In the genomic region with DNA sequence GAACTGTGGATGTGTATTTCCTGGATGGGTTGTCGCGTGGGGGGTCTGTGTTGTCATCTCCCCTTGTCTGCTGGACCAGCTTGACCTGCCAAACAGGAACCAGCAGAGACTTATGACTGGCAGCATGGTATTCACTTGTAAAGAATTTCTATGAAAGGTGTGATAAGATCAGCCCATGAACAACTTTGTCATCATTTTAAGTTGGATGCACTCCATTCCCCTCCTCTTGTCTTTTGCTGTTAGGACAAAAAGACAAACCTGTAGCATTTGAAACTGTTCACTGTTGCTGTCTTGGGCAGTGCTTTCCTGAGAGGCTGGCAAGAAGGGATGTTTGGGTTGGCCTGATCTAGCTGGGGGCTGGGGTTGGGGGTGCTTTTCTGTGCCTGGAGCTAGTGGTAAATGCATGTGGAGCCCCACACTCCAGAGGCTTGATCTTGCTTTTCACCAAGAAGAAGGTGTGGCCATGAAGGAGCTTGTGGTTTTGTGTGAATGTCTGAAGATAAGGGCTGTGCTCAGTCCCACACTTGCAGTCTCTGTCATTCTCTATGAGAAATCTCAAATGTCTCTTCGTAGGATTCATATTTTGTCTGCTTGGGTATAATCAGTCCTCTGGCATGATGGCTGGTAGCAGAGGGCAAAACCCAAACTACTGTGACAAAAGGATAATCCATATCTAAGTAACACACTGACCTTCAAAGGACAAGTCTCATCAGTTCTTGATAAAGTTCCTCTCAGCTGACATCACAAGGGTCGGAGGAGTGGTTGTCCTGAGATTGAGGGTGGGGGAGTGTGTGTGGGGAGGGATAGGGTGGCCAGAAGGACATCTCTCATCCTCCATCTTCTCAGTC, we compare ENCODE assay signal across 14 cellular contexts. TPM values are rescaled to one million over a fixed set of nuclear protein-coding genes. Genes with fewer than 3 reads are reported as not detected.
DNase-seq lines count a peak whose midpoint lies in the region; ATAC-seq, FAIRE-seq and TF ChIP-seq lines count a peak whose summit lies in the region.
"Had no signal": no experiment of that assay in that cellular context is flagged by ENCODE, and none has a peak within 500 bp of the region (broad histone marks: within the 10 kb centered on the region; RNA-seq: fewer than 3 reads in every experiment).

No MANE protein-coding gene starts in this region.

- no peak overlapping the region for H3K4me2 ChIP-seq in HepG2 (ENCODE audit: low read depth, low read length)

- peak overlapping the region; percentile 76 for H3K27ac Mint-ChIP-seq in activated CD8-positive, alpha-beta T cell treated with anti-CD3 and anti-CD28 coated beads, Interleukin-2, amount 10 ng/mL, durations not matched to agents 7 days and 5 days
- H3K27ac Mint-ChIP-seq in activated CD8-positive, alpha-beta T cell treated with anti-CD3 and anti-CD28 coated beads for 36 hours = no peak overlapping the region
- peak overlapping the region; percentile 93 for H3K27ac Mint-ChIP-seq in T-helper 2 cell treated with Interferon-gamma antibody and Interleukin-4, amounts not matched to agents 5 μg/mL and 100 μg/mL, for 36 hours
- H3K27ac Mint-ChIP-seq in type B pancreatic cell = peak overlapping the region; percentile 95

- no peaks in the 10 kb centered on the region for H3K9me3 ChIP-seq in HepG2 (ENCODE audit: low read length)
- H3K9me3 ChIP-seq: heart left ventricle, tibial artery had no signal

- H4K20me1 ChIP-seq in HepG2 (ENCODE audit: insufficient read depth, low read length) = no peaks in the 10 kb centered on the region

- FAIRE-seq in HepG2 (lab: Jason Lieb, UNC) = no peak

- no peaks in the 10 kb centered on the region for H3K4me1 ChIP-seq in HepG2 (ENCODE audit: insufficient read depth, low read length)
- H3K4me1 ChIP-seq: tibial artery had no signal

- TF ChIP-seq EP300 in HepG2 (IDR thresholded peaks at IDR 0.05; ENCODE audit: low read depth in 2 of 2, low read length in 2 of 2) = no peak
- no peak for TF ChIP-seq EP300 in HepG2 (CRISPR knock-in tag; IDR thresholded peaks at IDR 0.05; ENCODE audit: borderline replicate concordance)

- H3K9ac ChIP-seq in HepG2 (ENCODE audit: insufficient read depth, low read depth, low read length) = no peak overlapping the region

- in situ Hi-C loops in HepG2 (cut with HindIII; ENCODE audit: extremely low pct_ligation_motif_present, low pct_unique_long_range_greater_than_20kb) = no loop called here

- peaks cover 63% of the 10 kb centered on the region for H3K36me3 Mint-ChIP-seq in activated CD8-positive, alpha-beta T cell treated with anti-CD3 and anti-CD28 coated beads, Interleukin-2, amount 10 ng/mL, durations not matched to agents 7 days and 5 days (ENCODE audit: low read depth)
- H3K36me3 Mint-ChIP-seq in activated CD8-positive, alpha-beta T cell treated with anti-CD3 and anti-CD28 coated beads for 36 hours (ENCODE audit: low read depth) = peaks cover 15% of the 10 kb centered on the region
- H3K36me3 Mint-ChIP-seq in T-helper 2 cell treated with Interferon-gamma antibody and Interleukin-4, amounts not matched to agents 5 μg/mL and 100 μg/mL, for 36 hours (ENCODE audit: low read depth) = peaks cover 63% of the 10 kb centered on the region
- peaks cover 38% of the 10 kb centered on the region for H3K36me3 Mint-ChIP-seq in type B pancreatic cell

- no peaks in the 10 kb centered on the region for H3K27me3 ChIP-seq in HepG2 (ENCODE audit: control insufficient read depth in 1 of 2, insufficient read depth in 2 of 2, low read length in 2 of 2)
- H3K27me3 ChIP-seq: heart left ventricle, tibial artery had no signal

- H3K27me3 Mint-ChIP-seq in activated CD8-positive, alpha-beta T cell treated with anti-CD3 and anti-CD28 coated beads, Interleukin-2, amount 10 ng/mL, durations not matched to agents 7 days and 5 days (ENCODE audit: low read depth) = no peaks in the 10 kb centered on the region
- H3K27me3 Mint-ChIP-seq in activated CD8-positive, alpha-beta T cell treated with anti-CD3 and anti-CD28 coated beads for 36 hours = no peaks in the 10 kb centered on the region
- no peaks in the 10 kb centered on the region for H3K27me3 Mint-ChIP-seq in T-helper 2 cell treated with Interferon-gamma antibody and Interleukin-4, amounts not matched to agents 5 μg/mL and 100 μg/mL, for 36 hours (ENCODE audit: low read depth)
- H3K27me3 Mint-ChIP-seq in type B pancreatic cell = no peaks in the 10 kb centered on the region
- H3K27me3 Mint-ChIP-seq: brain, naive B cell had no signal

- ATAC-seq in activated CD8-positive, alpha-beta T cell treated with anti-CD3 and anti-CD28 coated beads, Interleukin-2, amount 10 ng/mL, durations not matched to agents 7 days and 5 days = peak; percentile 49
- ATAC-seq in activated CD8-positive, alpha-beta T cell treated with anti-CD3 and anti-CD28 coated beads for 36 hours = no peak
- ATAC-seq in esophagus mucosa = peak; percentile 84
- ATAC-seq in HepG2 = no peak
- ATAC-seq in GM18907 (IDR thresholded peaks at IDR 0.05; ENCODE audit: unreplicated experiment) = no peak
- no peak for ATAC-seq in GM21515 (IDR thresholded peaks at IDR 0.05; ENCODE audit: unreplicated experiment)

- CTCF ChIA-PET in activated CD8-positive, alpha-beta T cell treated with anti-CD3 and anti-CD28 coated beads, Interleukin-2, amount 10 ng/mL, durations not matched to agents 7 days and 5 days (lab: Charles Lee) = interaction anchor here (1.0 to 6.7 kb wide), 5 partner anchors 8 to 117 kb away, joined by 3 to 38 read pairs (median 6); no protein-coding TSS in a partner anchor
- CTCF ChIA-PET in activated CD8-positive, alpha-beta T cell treated with anti-CD3 and anti-CD28 coated beads for 36 hours (lab: Charles Lee) = interaction anchor here (0.5 to 3.1 kb wide), 5 partner anchors 12 to 117 kb away, joined by 3 to 14 read pairs (median 5); no protein-coding TSS in a partner anchor
- CTCF ChIA-PET in HepG2 (lab: Yijun Ruan, JAX; ENCODE audit: low intra/inter-chr PET ratio, low total read pairs) = no interaction called here

- H3K4me3 ChIP-seq in HepG2 (replicated peaks in 1 of 3; ENCODE audit: insufficient read depth in 1 of 3, low read depth in 2 of 3, low read length in 3 of 3) = no peak overlapping the region
- H3K4me3 ChIP-seq: heart left ventricle, tibial artery had no signal

- DNase-seq in activated CD8-positive, alpha-beta T cell treated with anti-CD3 and anti-CD28 coated beads, Interleukin-2, amount 10 ng/mL, durations not matched to agents 7 days and 5 days = no peak
- DNase-seq in activated CD8-positive, alpha-beta T cell treated with anti-CD3 and anti-CD28 coated beads for 36 hours = no peak
- DNase-seq in T-helper 2 cell treated with Interferon-gamma antibody and Interleukin-4, amounts not matched to agents 5 μg/mL and 100 μg/mL, for 36 hours (ENCODE audit: low spot score) = peak; percentile 40
- DNase-seq in type B pancreatic cell (ENCODE audit: extremely low spot score, unreplicated experiment) (no peak), HepG2 (ENCODE audit: low spot score) (no peak)
- DNase-seq: activated CD4-positive, alpha-beta T cell treated with anti-CD3 and anti-CD28 coated beads, Interleukin-2, amount 50 U/mL, for 48 hours; naive B cell; NCI-H1092; tibial artery had no signal

- no peak overlapping the region for H2AFZ ChIP-seq in HepG2 (ENCODE audit: low read length)

- no peak for TF ChIP-seq CTCF in activated CD8-positive, alpha-beta T cell treated with anti-CD3 and anti-CD28 coated beads for 36 hours (IDR thresholded peaks at IDR 0.05)
- TF ChIP-seq CTCF in type B pancreatic cell (conservative IDR thresholded peaks at IDR 0.05) (no peak), HepG2 (CRISPR knock-in tag; IDR thresholded peaks at IDR 0.05) (no peak)

- H3K36me3 ChIP-seq in HepG2 (replicated peaks in 1 of 2; ENCODE audit: control insufficient read depth in 1 of 2, insufficient read depth in 2 of 2, low read length in 2 of 2) = peaks cover 9 to 50% of the 10 kb centered on the region in 2 experiments; a peak in 4 of 5 replicates

- H3K4me3 Mint-ChIP-seq in activated CD8-positive, alpha-beta T cell treated with anti-CD3 and anti-CD28 coated beads, Interleukin-2, amount 10 ng/mL, durations not matched to agents 7 days and 5 days = no peak overlapping the region
- H3K4me3 Mint-ChIP-seq in activated CD8-positive, alpha-beta T cell treated with anti-CD3 and anti-CD28 coated beads for 36 hours = no peak overlapping the region
- peak overlapping the region; percentile 77 for H3K4me3 Mint-ChIP-seq in T-helper 2 cell treated with Interferon-gamma antibody and Interleukin-4, amounts not matched to agents 5 μg/mL and 100 μg/mL, for 36 hours
- peak overlapping the region; percentile 72 for H3K4me3 Mint-ChIP-seq in type B pancreatic cell
- H3K4me3 Mint-ChIP-seq: brain, naive B cell had no signal

- no peak for TF ChIP-seq POLR2A in HepG2 (IDR thresholded peaks at IDR 0.05; ENCODE audit: insufficient read depth in 1 of 2, low read depth in 2 of 2, low read length in 2 of 2)

- intact Hi-C loops in activated CD8-positive, alpha-beta T cell treated with anti-CD3 and anti-CD28 coated beads for 36 hours (cut with micrococcal nuclease) = no loop called here
- intact Hi-C loops in HepG2 (cut with micrococcal nuclease; ENCODE audit: unreplicated experiment) = no loop called here

- no TSS peak for BruUV-seq in HepG2 (replicated peaks; lab: Mats Ljungman, UMichigan)

- POLR2A ChIA-PET in activated CD8-positive, alpha-beta T cell treated with anti-CD3 and anti-CD28 coated beads, Interleukin-2, amount 10 ng/mL, durations not matched to agents 7 days and 5 days (lab: Charles Lee) = interaction anchor here (0.5 kb wide), 1 partner anchor 148 kb away, joined by 3 read pairs; no protein-coding TSS in a partner anchor
- POLR2A ChIA-PET in activated CD8-positive, alpha-beta T cell treated with anti-CD3 and anti-CD28 coated beads for 36 hours (lab: Charles Lee) = interaction anchor here (1.1 kb wide), 1 partner anchor 10 kb away, joined by 3 read pairs; no protein-coding TSS in a partner anchor
- POLR2A ChIA-PET in HepG2 (lab: Yijun Ruan, JAX) = no interaction called here

- no peak for TF ChIP-seq RAD21 in HepG2 (CRISPR knock-in tag; IDR thresholded peaks at IDR 0.05)

- H3K27ac ChIP-seq in HepG2 (ENCODE audit: extremely low read length, insufficient read depth, low read length) = no peak overlapping the region
- H3K27ac ChIP-seq: tibial artery had no signal

- H3K79me2 ChIP-seq in HepG2 (ENCODE audit: insufficient read depth, low read length) = no peaks in the 10 kb centered on the region

- H3K4me1 Mint-ChIP-seq in activated CD8-positive, alpha-beta T cell treated with anti-CD3 and anti-CD28 coated beads, Interleukin-2, amount 10 ng/mL, durations not matched to agents 7 days and 5 days (ENCODE audit: low read depth) = peaks cover 53% of the 10 kb centered on the region
- peaks cover 12% of the 10 kb centered on the region for H3K4me1 Mint-ChIP-seq in activated CD8-positive, alpha-beta T cell treated with anti-CD3 and anti-CD28 coated beads for 36 hours (ENCODE audit: low read depth)
- peaks cover 68% of the 10 kb centered on the region for H3K4me1 Mint-ChIP-seq in T-helper 2 cell treated with Interferon-gamma antibody and Interleukin-4, amounts not matched to agents 5 μg/mL and 100 μg/mL, for 36 hours (ENCODE audit: low read depth)
- H3K4me1 Mint-ChIP-seq in type B pancreatic cell (ENCODE audit: unreplicated experiment) = peaks cover 35% of the 10 kb centered on the region

- H3K9me3 Mint-ChIP-seq in activated CD8-positive, alpha-beta T cell treated with anti-CD3 and anti-CD28 coated beads, Interleukin-2, amount 10 ng/mL, durations not matched to agents 7 days and 5 days (ENCODE audit: insufficient read depth) = no peaks in the 10 kb centered on the region
- H3K9me3 Mint-ChIP-seq in activated CD8-positive, alpha-beta T cell treated with anti-CD3 and anti-CD28 coated beads for 36 hours = no peaks in the 10 kb centered on the region
- H3K9me3 Mint-ChIP-seq in T-helper 2 cell treated with Interferon-gamma antibody and Interleukin-4, amounts not matched to agents 5 μg/mL and 100 μg/mL, for 36 hours = no peaks in the 10 kb centered on the region
- no peaks in the 10 kb centered on the region for H3K9me3 Mint-ChIP-seq in type B pancreatic cell
- H3K9me3 Mint-ChIP-seq: naive B cell had no signal

- WGBS in HepG2 (ENCODE audit: low lambda C conversion rate) = 96% methylated on average over 4 of the region's 4 CpGs

RNA-seq across cellular contexts. Expression of gene RALB, which starts 39.0 kb away (rescaled TPM):
- total RNA-seq in activated CD8-positive, alpha-beta T cell treated with anti-CD3 and anti-CD28 coated beads, Interleukin-2, amount 10 ng/mL, durations not matched to agents 7 days and 5 days = 10 to 100 TPM; 39.4 to 45.4 TPM
- 10 to 100 TPM; 16.7 to 17.6 TPM for total RNA-seq in activated CD8-positive, alpha-beta T cell treated with anti-CD3 and anti-CD28 coated beads for 36 hours
- total RNA-seq in esophagus mucosa = 81.2 TPM
- total RNA-seq in type B pancreatic cell (ENCODE audit: low replicate concordance) = 40.4 and 48.1 TPM in 2 replicates
- total RNA-seq in HepG2 (2016; rRNA removed; fragmentation: Illumina TruSeq; extraction: Trizol) = 43.2 and 65.4 TPM in 2 replicates
- total RNA-seq in HepG2 (2016; cell fraction: cytosol; rRNA removed; fragmentation: Illumina TruSeq; extraction: Trizol; ENCODE audit: low read depth) = 14.7 and 15.0 TPM in 2 replicates
- total RNA-seq in HepG2 (2016; cell fraction: insoluble cytoplasmic fraction; rRNA removed; fragmentation: Illumina TruSeq; extraction: Trizol) = 46.9 and 63.2 TPM in 2 replicates
- 40.6 and 40.7 TPM in 2 replicates for total RNA-seq in HepG2 (2016; cell fraction: membrane; rRNA removed; fragmentation: Illumina TruSeq; extraction: Trizol)
- 18.9 and 20.9 TPM in 2 replicates for total RNA-seq in HepG2 (2016; cell fraction: nucleus; rRNA removed; fragmentation: Illumina TruSeq; extraction: Trizol)
- 28.5 and 37.8 TPM in 2 replicates for polyA plus RNA-seq in HepG2 (2011; rRNA removed)
- polyA plus RNA-seq in HepG2 (2011; cell fraction: cytosol; rRNA removed) = 27.1 and 34.7 TPM in 2 replicates
- 7.9 and 9.7 TPM in 2 replicates for polyA plus RNA-seq in HepG2 (2011; cell fraction: nucleus; rRNA removed)
- polyA plus RNA-seq in HepG2 (2012) = 25.9 and 28.9 TPM in 2 replicates
- 17.5 and 21.3 TPM in 2 replicates for polyA plus RNA-seq in HepG2 (2016; cell fraction: cytosol; fragmentation: Illumina TruSeq; extraction: Trizol; ENCODE audit: low read depth)
- polyA plus RNA-seq in HepG2 (2016; cell fraction: insoluble cytoplasmic fraction; fragmentation: Illumina TruSeq; extraction: Trizol; ENCODE audit: low read depth) = 77.8 and 83.3 TPM in 2 replicates
- polyA plus RNA-seq in HepG2 (2016; cell fraction: membrane; fragmentation: Illumina TruSeq; extraction: Trizol; ENCODE audit: low read depth) = 40.5 and 41.2 TPM in 2 replicates
- 29.6 and 37.1 TPM in 2 replicates for polyA plus RNA-seq in HepG2 (2016; cell fraction: nucleus; fragmentation: Illumina TruSeq; extraction: Trizol; ENCODE audit: insufficient read depth, low read depth)
- polyA minus RNA-seq in HepG2 (2011; rRNA and poly(A)+ RNA removed; ENCODE audit: low replicate concordance) = 7.6 and 34.5 TPM in 2 replicates
- 18.2 and 26.6 TPM in 2 replicates for polyA minus RNA-seq in HepG2 (2011; cell fraction: cytosol; rRNA and poly(A)+ RNA removed)
- polyA minus RNA-seq in HepG2 (2011; cell fraction: nucleus; rRNA and poly(A)+ RNA removed) = 11.1 and 12.7 TPM in 2 replicates

RNA-seq across cellular contexts. Expression of gene INHBB, which starts 54.2 kb away (rescaled TPM):
- total RNA-seq in activated CD8-positive, alpha-beta T cell treated with anti-CD3 and anti-CD28 coated beads, Interleukin-2, amount 10 ng/mL, durations not matched to agents 7 days and 5 days = not detected
- not detected for total RNA-seq in activated CD8-positive, alpha-beta T cell treated with anti-CD3 and anti-CD28 coated beads for 36 hours
- total RNA-seq in esophagus mucosa = 0.72 TPM
- total RNA-seq in type B pancreatic cell (ENCODE audit: low replicate concordance) = 4.9 and 7.5 TPM in 2 replicates
- total RNA-seq in HepG2 (2016; rRNA removed; fragmentation: Illumina TruSeq; extraction: Trizol) = 0.17 and 0.20 TPM in 2 replicates
- total RNA-seq in HepG2 (2016; cell fraction: cytosol; rRNA removed; fragmentation: Illumina TruSeq; extraction: Trizol; ENCODE audit: low read depth) = not detected in 2 replicates
- total RNA-seq in HepG2 (2016; cell fraction: insoluble cytoplasmic fraction; rRNA removed; fragmentation: Illumina TruSeq; extraction: Trizol) = 0.09 and 0.19 TPM in 2 replicates
- total RNA-seq in HepG2 (2016; cell fraction: membrane; rRNA removed; fragmentation: Illumina TruSeq; extraction: Trizol) = 0.09 and 0.10 TPM in 2 replicates
- total RNA-seq in HepG2 (2016; cell fraction: nucleus; rRNA removed; fragmentation: Illumina TruSeq; extraction: Trizol) = 0.40 and 0.47 TPM in 2 replicates
- 1.7 and 2.4 TPM in 2 replicates for polyA plus RNA-seq in HepG2 (2011; rRNA removed)
- 2.2 and 2.3 TPM in 2 replicates for polyA plus RNA-seq in HepG2 (2011; cell fraction: cytosol; rRNA removed)
- polyA plus RNA-seq in HepG2 (2011; cell fraction: nucleus; rRNA removed) = 2.0 and 2.4 TPM in 2 replicates
- polyA plus RNA-seq in HepG2 (2012) = 0.34 and 0.88 TPM in 2 replicates
- 0.05 TPM in 1 of 2 replicates, not detected in the other for polyA plus RNA-seq in HepG2 (2016; cell fraction: cytosol; fragmentation: Illumina TruSeq; extraction: Trizol; ENCODE audit: low read depth)
- polyA plus RNA-seq in HepG2 (2016; cell fraction: insoluble cytoplasmic fraction; fragmentation: Illumina TruSeq; extraction: Trizol; ENCODE audit: low read depth) = 0.10 and 0.17 TPM in 2 replicates
- polyA plus RNA-seq in HepG2 (2016; cell fraction: membrane; fragmentation: Illumina TruSeq; extraction: Trizol; ENCODE audit: low read depth) = 0.06 TPM in 2 replicates
- polyA plus RNA-seq in HepG2 (2016; cell fraction: nucleus; fragmentation: Illumina TruSeq; extraction: Trizol; ENCODE audit: insufficient read depth, low read depth) = 0.37 and 0.68 TPM in 2 replicates
- polyA minus RNA-seq in HepG2 (2011; rRNA and poly(A)+ RNA removed; ENCODE audit: low replicate concordance) = 4.0 TPM in 1 of 2 replicates, not detected in the other
- polyA minus RNA-seq in HepG2 (2011; cell fraction: cytosol; rRNA and poly(A)+ RNA removed) = 2.7 TPM in 2 replicates
- 0.90 and 1.1 TPM in 2 replicates for polyA minus RNA-seq in HepG2 (2011; cell fraction: nucleus; rRNA and poly(A)+ RNA removed)

Comparison
In these comparisons a context has a peak if more than half of its experiments do, and no peak if none do; other contexts are left out.
1. ATAC-seq: peak in activated CD8-positive, alpha-beta T cell treated with anti-CD3 and anti-CD28 coated beads, Interleukin-2, amount 10 ng/mL, durations not matched to agents 7 days and 5 days (single experiment) and esophagus mucosa (single experiment); none in activated CD8-positive, alpha-beta T cell treated with anti-CD3 and anti-CD28 coated beads for 36 hours (single experiment), HepG2 (single experiment), GM18907 (single experiment) and GM21515 (single experiment).
2. H3K4me3 Mint-ChIP-seq: peak in T-helper 2 cell treated with Interferon-gamma antibody and Interleukin-4, amounts not matched to agents 5 μg/mL and 100 μg/mL, for 36 hours (single experiment) and type B pancreatic cell (single experiment); none in activated CD8-positive, alpha-beta T cell treated with anti-CD3 and anti-CD28 coated beads, Interleukin-2, amount 10 ng/mL, durations not matched to agents 7 days and 5 days (single experiment) and activated CD8-positive, alpha-beta T cell treated with anti-CD3 and anti-CD28 coated beads for 36 hours (single experiment).